ENCODE assay signal across 1 cellular context in the genomic region with DNA sequence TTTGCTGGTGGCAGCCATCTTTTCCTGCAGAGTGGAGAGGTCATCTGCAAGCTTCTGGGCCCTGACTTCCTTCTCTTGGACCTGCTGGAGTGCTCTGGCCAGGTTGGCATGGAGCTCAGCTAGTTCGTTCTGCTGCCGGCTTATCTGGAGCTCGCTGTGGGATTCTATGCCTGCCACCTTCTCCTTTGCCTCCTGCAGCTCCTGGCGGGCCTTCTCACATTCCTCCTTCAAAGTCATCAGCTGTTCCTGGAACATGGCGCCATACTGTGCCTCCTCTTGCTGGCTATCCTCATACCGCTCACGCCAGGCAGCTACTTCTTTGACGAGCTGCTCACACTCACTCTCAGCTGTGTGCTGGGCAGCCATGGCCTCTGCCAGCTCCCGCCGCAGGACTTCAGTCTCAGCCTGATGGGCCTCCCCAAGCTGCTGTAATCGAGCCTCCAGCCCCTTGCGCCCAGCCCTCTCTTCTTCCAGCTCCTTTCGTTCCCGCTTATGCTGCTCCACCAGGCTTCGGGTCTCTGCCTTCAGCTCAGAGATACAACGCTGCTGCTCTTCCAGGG.
TF ChIP-seq lines count a peak whose summit lies in the region.

No MANE protein-coding gene starts in this region.

TF ChIP-seq in GM12878, 131 proteins besides CTCF, POLR2A, EP300 and RAD21:
- no peak for TF ChIP-seq POLR2AphosphoS5 (IDR thresholded peaks at IDR 0.05; ENCODE audit: low read length)
- TF ChIP-seq, protein P1, sequence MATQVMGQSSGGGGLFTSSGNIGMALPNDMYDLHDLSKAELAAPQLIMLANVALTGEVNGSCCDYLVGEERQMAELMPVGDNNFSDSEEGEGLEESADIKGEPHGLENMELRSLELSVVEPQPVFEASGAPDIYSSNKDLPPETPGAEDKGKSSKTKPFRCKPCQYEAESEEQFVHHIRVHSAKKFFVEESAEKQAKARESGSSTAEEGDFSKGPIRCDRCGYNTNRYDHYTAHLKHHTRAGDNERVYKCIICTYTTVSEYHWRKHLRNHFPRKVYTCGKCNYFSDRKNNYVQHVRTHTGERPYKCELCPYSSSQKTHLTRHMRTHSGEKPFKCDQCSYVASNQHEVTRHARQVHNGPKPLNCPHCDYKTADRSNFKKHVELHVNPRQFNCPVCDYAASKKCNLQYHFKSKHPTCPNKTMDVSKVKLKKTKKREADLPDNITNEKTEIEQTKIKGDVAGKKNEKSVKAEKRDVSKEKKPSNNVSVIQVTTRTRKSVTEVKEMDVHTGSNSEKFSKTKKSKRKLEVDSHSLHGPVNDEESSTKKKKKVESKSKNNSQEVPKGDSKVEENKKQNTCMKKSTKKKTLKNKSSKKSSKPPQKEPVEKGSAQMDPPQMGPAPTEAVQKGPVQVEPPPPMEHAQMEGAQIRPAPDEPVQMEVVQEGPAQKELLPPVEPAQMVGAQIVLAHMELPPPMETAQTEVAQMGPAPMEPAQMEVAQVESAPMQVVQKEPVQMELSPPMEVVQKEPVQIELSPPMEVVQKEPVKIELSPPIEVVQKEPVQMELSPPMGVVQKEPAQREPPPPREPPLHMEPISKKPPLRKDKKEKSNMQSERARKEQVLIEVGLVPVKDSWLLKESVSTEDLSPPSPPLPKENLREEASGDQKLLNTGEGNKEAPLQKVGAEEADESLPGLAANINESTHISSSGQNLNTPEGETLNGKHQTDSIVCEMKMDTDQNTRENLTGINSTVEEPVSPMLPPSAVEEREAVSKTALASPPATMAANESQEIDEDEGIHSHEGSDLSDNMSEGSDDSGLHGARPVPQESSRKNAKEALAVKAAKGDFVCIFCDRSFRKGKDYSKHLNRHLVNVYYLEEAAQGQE (IDR thresholded peaks at IDR 0.05; ENCODE audit: low read depth, low read length), result no peak
- TF ChIP-seq PAX8 (IDR thresholded peaks at IDR 0.05), result no peak
TF ChIP-seq in GM12878: peak in this region for 0.
